32 cellular contexts compared by ENCODE assay signal in the genomic region with DNA sequence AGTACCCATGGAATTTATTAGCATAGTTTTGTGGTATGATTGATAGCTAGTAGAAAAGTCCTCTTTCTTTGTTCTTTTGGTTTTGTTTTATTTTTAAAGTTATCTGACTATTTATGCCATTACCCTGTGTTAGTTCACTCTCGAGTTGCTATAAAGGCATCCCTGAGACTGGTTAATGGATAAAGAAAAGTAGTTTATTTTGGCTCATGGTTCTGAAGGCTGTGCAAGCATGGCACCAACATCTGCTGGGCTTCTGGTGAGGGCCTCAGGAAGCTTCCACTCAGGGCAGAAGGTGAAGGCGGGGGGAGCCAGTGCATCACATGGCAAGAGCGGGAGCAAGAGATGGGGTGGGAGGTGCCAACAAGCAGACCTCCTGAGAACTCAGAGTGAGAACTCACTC.
"Had no signal": no experiment of that assay in that cellular context is flagged by ENCODE, and none has a peak within 500 bp of the region (broad histone marks: within the 10 kb centered on the region; RNA-seq: fewer than 3 reads in every experiment).

No MANE protein-coding gene starts in this region.

- H3K27me3 ChIP-seq: MG63, Peyer's patch, SJSA1 had no signal

- H3K27ac ChIP-seq: Peyer's patch, SJSA1 had no signal

- H3K4me1 Mint-ChIP-seq: activated B cell treated with CpG ODN at 0.5 μM for 24 hours had no signal

- H3K9ac ChIP-seq: SK-N-SH had no signal

- H3K4me2 ChIP-seq: SK-N-SH had no signal

- ATAC-seq: activated CD8-positive, alpha-beta T cell treated with anti-CD3 and anti-CD28 coated beads for 36 hours; activated naive CD8-positive, alpha-beta T cell treated with anti-CD3 and anti-CD28 coated beads, Interleukin-2, amount 50 U/mL, for 24 hours; PC-3 had no signal

- H3K4me3 Mint-ChIP-seq: activated B cell treated with CpG ODN at 0.5 μM for 24 hours; activated CD8-positive, alpha-beta T cell treated with anti-CD3 and anti-CD28 coated beads for 36 hours; activated naive CD4-positive, alpha-beta T cell treated with anti-CD3 and anti-CD28 coated beads, Interleukin-2, amount 10 ng/mL, durations not matched to agents 7 days and 5 days; activated naive CD8-positive, alpha-beta T cell; activated naive CD8-positive, alpha-beta T cell treated with anti-CD3 and anti-CD28 coated beads, Interleukin-2, amount 50 U/mL, for 24 hours; brain; IgD-negative memory B cell; T-helper 1 cell treated with Interleukin-12 subunit alpha and Interleukin-12 subunit beta and Interleukin-4 antibody, amounts not matched to agents 30 μg/mL and 1 μg/mL, for 36 hours; T-helper 2 cell treated with Interferon-gamma antibody and Interleukin-4, amounts not matched to agents 5 μg/mL and 100 μg/mL, for 36 hours had no signal

- H3K4me3 ChIP-seq: MG63, Peyer's patch, SJSA1 had no signal

- H3K9me3 ChIP-seq: MG63, Peyer's patch, SK-N-SH had no signal

- DNase-seq: activated B cell treated with CpG ODN at 0.5 μM for 24 hours; activated CD4-positive, alpha-beta T cell treated with anti-CD3 and anti-CD28 coated beads for 48 hours; activated CD4-positive, CD25-positive, alpha-beta regulatory T cell treated with anti-CD3 and anti-CD28 coated beads, Interleukin-2, amount 50 U/mL, for 72 hours; activated CD8-positive, alpha-beta T cell treated with anti-CD3 and anti-CD28 coated beads for 36 hours; activated effector memory CD4-positive, alpha-beta T cell treated with Interleukin-2 at 50 U/mL for 16 hours; activated naive CD4-positive, alpha-beta T cell treated with anti-CD3 and anti-CD28 coated beads, Interleukin-2, amount 10 ng/mL, durations not matched to agents 7 days and 5 days; activated naive CD8-positive, alpha-beta T cell treated with anti-CD3 and anti-CD28 coated beads, Interleukin-2, amount 50 U/mL, for 24 hours; activated T-cell treated with anti-CD3 and anti-CD28 coated beads, Interleukin-2, amount 50 U/mL, for 48 hours; anterior cingulate cortex; caudate nucleus; Kasumi-1; KBM-7; MG63; NCI-H1048; NCI-H1105 treated with DMSO at 0.1 percent for 48 hours; NCI-H1436; NCI-H2029; NCI-H345; NCI-H524 treated with DMSO at 0.1 percent for 48 hours; NCI-H748 treated with DMSO at 0.1 percent for 48 hours; NK-92 treated with Interleukin-12 subunit alpha and Interleukin-12 subunit beta, amount 100 ng/mL, for 24 hours; PC-3; Peyer's patch; RPMI8226; SHP77 treated with DMSO at 0.1 percent for 48 hours; SK-N-SH had no signal

- H3K27ac Mint-ChIP-seq: activated B cell treated with CpG ODN at 0.5 μM for 24 hours; activated CD8-positive, alpha-beta T cell treated with anti-CD3 and anti-CD28 coated beads for 36 hours; activated naive CD4-positive, alpha-beta T cell treated with anti-CD3 and anti-CD28 coated beads, Interleukin-2, amount 10 ng/mL, durations not matched to agents 7 days and 5 days; activated naive CD8-positive, alpha-beta T cell; activated naive CD8-positive, alpha-beta T cell treated with anti-CD3 and anti-CD28 coated beads, Interleukin-2, amount 50 U/mL, for 24 hours; IgD-negative memory B cell; T-helper 1 cell treated with Interleukin-12 subunit alpha and Interleukin-12 subunit beta and Interleukin-4 antibody, amounts not matched to agents 30 μg/mL and 1 μg/mL, for 36 hours; T-helper 2 cell treated with Interferon-gamma antibody and Interleukin-4, amounts not matched to agents 5 μg/mL and 100 μg/mL, for 36 hours had no signal

- H3K36me3 ChIP-seq: Peyer's patch had no signal

- H3K27me3 Mint-ChIP-seq: activated B cell treated with CpG ODN at 0.5 μM for 24 hours; activated CD8-positive, alpha-beta T cell treated with anti-CD3 and anti-CD28 coated beads for 36 hours; activated naive CD4-positive, alpha-beta T cell treated with anti-CD3 and anti-CD28 coated beads, Interleukin-2, amount 10 ng/mL, durations not matched to agents 7 days and 5 days; activated naive CD8-positive, alpha-beta T cell; activated naive CD8-positive, alpha-beta T cell treated with anti-CD3 and anti-CD28 coated beads, Interleukin-2, amount 50 U/mL, for 24 hours; IgD-negative memory B cell had no signal

- H3K9me3 Mint-ChIP-seq: activated B cell treated with CpG ODN at 0.5 μM for 24 hours; activated CD8-positive, alpha-beta T cell treated with anti-CD3 and anti-CD28 coated beads for 36 hours; activated naive CD4-positive, alpha-beta T cell treated with anti-CD3 and anti-CD28 coated beads, Interleukin-2, amount 10 ng/mL, durations not matched to agents 7 days and 5 days; activated naive CD8-positive, alpha-beta T cell treated with anti-CD3 and anti-CD28 coated beads, Interleukin-2, amount 50 U/mL, for 24 hours; IgD-negative memory B cell; T-helper 1 cell treated with Interleukin-12 subunit alpha and Interleukin-12 subunit beta and Interleukin-4 antibody, amounts not matched to agents 30 μg/mL and 1 μg/mL, for 36 hours; T-helper 2 cell treated with Interferon-gamma antibody and Interleukin-4, amounts not matched to agents 5 μg/mL and 100 μg/mL, for 36 hours had no signal
